ENCODE assay signal across 28 cellular contexts in genomic region chr1:212785871-212786270, GRCh38.
"Had no signal": no experiment of that assay in that cellular context is flagged by ENCODE, and none has a peak within 500 bp of the region (broad histone marks: within the 10 kb centered on the region; RNA-seq: fewer than 3 reads in every experiment).

No MANE protein-coding gene starts in this region.

- H3K4me3 Mint-ChIP-seq: dendritic cell treated with granulocyte-macrophage colony-stimulating factor and Interleukin-4, amounts not matched to agents 40 ng/mL and 50 ng/mL, for 4 days; endodermal cell; naive thymus-derived CD8-positive, alpha-beta T cell; neural progenitor cell had no signal

- H3K27me3 ChIP-seq: colonic mucosa, gastrocnemius medialis, hepatocyte, left lung, neural progenitor cell, stomach, thyroid gland had no signal

- H3K27me3 Mint-ChIP-seq: dendritic cell treated with granulocyte-macrophage colony-stimulating factor and Interleukin-4, amounts not matched to agents 40 ng/mL and 50 ng/mL, for 4 days; naive thymus-derived CD8-positive, alpha-beta T cell; progenitor cell of endocrine pancreas had no signal

- H3K4me3 ChIP-seq: colonic mucosa, gastrocnemius medialis, hepatocyte, left lung, neural progenitor cell, smooth muscle cell, stomach, thyroid gland had no signal

- H3K4me1 ChIP-seq: parathyroid adenoma had no signal

- DNase-seq: colonic mucosa; effector CD8-positive, alpha-beta T cell; endodermal cell; foreskin fibroblast; gastrocnemius medialis; head of caudate nucleus; left cardiac atrium; left lung; mesendoderm; midbrain; naive thymus-derived CD8-positive, alpha-beta T cell; stimulated activated CD4-positive, alpha-beta T cell treated with anti-CD3 and anti-CD28 coated beads, Interleukin-12 subunit alpha, Interleukin-12 subunit beta, amount 100 ng/mL, for 4 hours; stimulated activated CD4-positive, alpha-beta T cell treated with anti-CD3 and anti-CD28 coated beads, Interleukin-1b, Interleukin-23, amount 100 ng/mL, for 48 hours; stimulated activated CD4-positive, alpha-beta T cell treated with anti-CD3 and anti-CD28 coated beads, Interleukin-4, amount 100 ng/mL, for 1 hour; stimulated activated CD8-positive, alpha-beta memory T cell treated with anti-CD3 and anti-CD28 coated beads, Interleukin-4, amount 100 ng/mL, for 48 hours; stimulated activated naive CD4-positive, alpha-beta T cell treated with Interleukin-2 at 50 U/mL for 16 hours; stomach; thyroid gland; trophoblast cell had no signal

- H3K27ac Mint-ChIP-seq: dendritic cell treated with granulocyte-macrophage colony-stimulating factor and Interleukin-4, amounts not matched to agents 40 ng/mL and 50 ng/mL, for 4 days; endodermal cell; naive thymus-derived CD8-positive, alpha-beta T cell; neural progenitor cell; progenitor cell of endocrine pancreas had no signal

- ATAC-seq: esophagus mucosa; gastrocnemius medialis; left cardiac atrium; left lung; naive thymus-derived CD8-positive, alpha-beta T cell; sciatic nerve had no signal

- H3K27ac ChIP-seq: colonic mucosa, epithelial cell of prostate, gastrocnemius medialis, hepatocyte, left lung, neural progenitor cell, parathyroid adenoma, stomach, thyroid gland had no signal

- H3K9me3 ChIP-seq: colonic mucosa, gastrocnemius medialis, left lung, stomach, thyroid gland had no signal

- H3K9me3 Mint-ChIP-seq: dendritic cell treated with granulocyte-macrophage colony-stimulating factor and Interleukin-4, amounts not matched to agents 40 ng/mL and 50 ng/mL, for 4 days; naive thymus-derived CD8-positive, alpha-beta T cell; neural progenitor cell had no signal
